In the genomic region with DNA sequence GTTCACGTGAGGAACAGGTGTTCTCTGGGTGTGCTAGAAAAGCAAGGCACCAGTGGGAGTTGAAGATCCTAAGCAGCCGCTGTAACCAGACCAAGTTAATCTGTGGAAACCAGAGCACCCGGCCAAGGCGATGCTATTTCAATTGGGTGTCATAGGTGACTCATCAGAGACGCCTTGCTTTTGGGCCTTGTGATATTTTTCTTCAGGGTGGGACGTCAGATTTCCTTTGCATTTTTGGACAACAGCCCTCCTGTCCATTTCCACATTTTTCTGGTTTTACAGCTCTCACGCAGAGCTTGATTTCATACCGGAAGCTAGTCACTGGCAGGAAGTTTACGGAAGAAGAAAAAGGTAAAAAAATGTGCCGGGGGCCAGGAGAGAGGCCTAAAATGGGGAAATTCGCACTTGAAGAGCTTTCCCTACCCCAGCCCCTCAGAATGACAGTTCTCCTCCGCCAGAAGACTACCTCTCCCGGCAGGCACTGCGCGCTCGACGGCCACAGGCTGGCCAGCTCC, we compare ENCODE assay signal across 8 cellular contexts. TPM values are rescaled to one million over a fixed set of nuclear protein-coding genes. Genes with fewer than 3 reads are reported as not detected.
A peak's percentile ranks its signal among the peaks of the same experiment; 100 is the strongest.
DNase-seq lines count a peak whose midpoint lies in the region; ATAC-seq and TF ChIP-seq lines count a peak whose summit lies in the region.

No MANE protein-coding gene starts in this region.

- peak in 2 of 4 donors; percentile 11 to 21 for ATAC-seq in heart left ventricle
- ATAC-seq in Right ventricle myocardium superior (ENCODE audit: poor library complexity), result no peak
- peak in 1 of 2 donors; percentile 5 for ATAC-seq in activated naive CD4-positive, alpha-beta T cell treated with anti-CD3 and anti-CD28 coated beads, Interleukin-2, amount 50 U/mL, for 72 hours
- no peak for ATAC-seq in GM21381 (IDR thresholded peaks at IDR 0.05; ENCODE audit: unreplicated experiment)
- ATAC-seq in HG03378 (IDR thresholded peaks at IDR 0.05; ENCODE audit: unreplicated experiment), result no peak

- intact Hi-C loops in heart left ventricle (cut with DNase I) (loop anchor here in 1 of 10 donors (10.0 kb wide), 1 partner anchor 657 kb away; the partner anchor contains the start of gene SUCLG2), Right ventricle myocardium superior (cut with DNase I) (no loop called here)

- H3K4me1 ChIP-seq in heart left ventricle, result peaks cover 0 to 36% (median 8%) of the 10 kb centered on the region in 12 donors
- H3K4me1 ChIP-seq in iPS-18a (ENCODE audit: control insufficient read depth, low read depth, low read length), result peaks cover 10% of the 10 kb centered on the region

- no peak overlapping the region for H3K9ac ChIP-seq in iPS-18a (ENCODE audit: low read length)

- peak overlapping the region; percentile 7 to 89 for H3K27ac Mint-ChIP-seq in activated naive CD4-positive, alpha-beta T cell treated with anti-CD3 and anti-CD28 coated beads, Interleukin-2, amount 50 U/mL, for 72 hours

- WGBS in heart left ventricle, 4 donors, result 6 to 8% (median 7%) methylated on average over 17 of the region's 17 CpGs

- H3K9me3 ChIP-seq in heart left ventricle, result no peaks in the 10 kb centered on the region
- no peaks in the 10 kb centered on the region for H3K9me3 ChIP-seq in iPS-18a (ENCODE audit: control insufficient read depth, low read depth, low read length)

- DNase-seq in heart left ventricle, result peak in 3 of 5 donors; percentile 19 to 39 (median 36)
- DNase-seq in Right ventricle myocardium superior, result no peak
- DNase-seq in activated naive CD4-positive, alpha-beta T cell treated with anti-CD3 and anti-CD28 coated beads, Interleukin-2, amount 50 U/mL, for 72 hours (ENCODE audit: low spot score in 2 of 2), result no peak
- DNase-seq in stromal cell of bone marrow (ENCODE audit: low read depth), result peak; percentile 91
- DNase-seq in NCI-H1105 treated with DMSO at 0.1 percent for 48 hours (lab: John Stamatoyannopoulos, UW), result no peak

- no peak for TF ChIP-seq CTCF in heart left ventricle (IDR thresholded peaks at IDR 0.05)

- no peak for TF ChIP-seq POLR2A in heart left ventricle (IDR thresholded peaks at IDR 0.05)

- H3K27ac ChIP-seq in heart left ventricle (peak overlapping the region in 7 of 12 donors; percentile 23 to 81 (median 51)), iPS-18a (ENCODE audit: low read length) (no peak overlapping the region)

- peaks cover 0 to 6% of the 10 kb centered on the region in 2 donors for H3K36me3 Mint-ChIP-seq in activated naive CD4-positive, alpha-beta T cell treated with anti-CD3 and anti-CD28 coated beads, Interleukin-2, amount 50 U/mL, for 72 hours

- H3K27me3 ChIP-seq in heart left ventricle (peaks cover 0 to 17% (median 0%) of the 10 kb centered on the region in 9 donors), iPS-18a (ENCODE audit: control insufficient read depth, insufficient read depth, low read length) (peaks cover 9% of the 10 kb centered on the region)

- H3K36me3 ChIP-seq in heart left ventricle (no peaks in the 10 kb centered on the region), iPS-18a (ENCODE audit: control insufficient read depth, low read depth, low read length) (no peaks in the 10 kb centered on the region)

- peak overlapping the region in 11 of 12 donors; percentile 61 to 91 (median 83) for H3K4me3 ChIP-seq in heart left ventricle
- peak overlapping the region; percentile 34 for H3K4me3 ChIP-seq in iPS-18a (ENCODE audit: low read length)

- H3K9me3 Mint-ChIP-seq in activated naive CD4-positive, alpha-beta T cell treated with anti-CD3 and anti-CD28 coated beads, Interleukin-2, amount 50 U/mL, for 72 hours, result no peaks in the 10 kb centered on the region

RNA-seq across cellular contexts. Expression of gene KBTBD8, which starts 0.5 kb away (rescaled TPM):
- total RNA-seq in heart left ventricle (1 to 10 TPM; 2.4 to 9.0 (median 6.4) TPM), Right ventricle myocardium superior (4.2 TPM)
- 1 to 10 TPM in 1 of 2 donors, under 1 TPM in 1; 0.99 to 6.1 TPM for polyA plus RNA-seq in heart left ventricle
- total RNA-seq in activated naive CD4-positive, alpha-beta T cell treated with anti-CD3 and anti-CD28 coated beads, Interleukin-2, amount 50 U/mL, for 72 hours, result 10 to 100 TPM in 1 of 2 donors, 1 to 10 TPM in 1; 7.7 to 12.1 TPM

Comparison
In these comparisons a context has a peak if more than half of its experiments do, and no peak if none do; other contexts are left out.
1. DNase-seq: peak in heart left ventricle (3 of 5) and stromal cell of bone marrow (single experiment); none in Right ventricle myocardium superior (single experiment), activated naive CD4-positive, alpha-beta T cell treated with anti-CD3 and anti-CD28 coated beads, Interleukin-2, amount 50 U/mL, for 72 hours (0 of 2) and NCI-H1105 treated with DMSO at 0.1 percent for 48 hours (single experiment).